18 cellular contexts compared by ENCODE assay signal in the genomic region with DNA sequence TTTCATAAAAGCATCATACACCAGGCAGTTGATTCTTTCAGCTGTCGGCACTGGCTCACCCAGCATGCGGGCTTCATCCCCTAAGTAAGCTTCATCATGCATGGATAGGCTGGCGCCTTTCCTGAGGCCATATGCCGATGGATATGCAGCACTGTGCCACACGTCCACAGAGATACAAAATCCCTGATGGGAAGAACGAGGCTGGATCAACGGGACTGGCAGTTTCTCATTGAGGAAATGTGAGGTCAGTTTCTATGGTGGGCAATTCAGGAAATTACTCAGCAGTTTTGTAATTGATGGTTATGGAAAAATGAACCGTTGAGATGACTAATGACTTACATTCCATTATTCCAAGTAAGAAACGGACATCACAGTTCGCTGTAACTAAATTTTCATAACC.
DNase-seq lines count a peak whose midpoint lies in the region; ATAC-seq and TF ChIP-seq lines count a peak whose summit lies in the region.
"Had no signal": no experiment of that assay in that cellular context is flagged by ENCODE, and none has a peak within 500 bp of the region (broad histone marks: within the 10 kb centered on the region; RNA-seq: fewer than 3 reads in every experiment).

No MANE protein-coding gene starts in this region.

- no peak for ATAC-seq in esophagus mucosa
- ATAC-seq: GM23338, PC-3 had no signal

- H3K27ac ChIP-seq in SK-N-SH (ENCODE audit: low read depth in 2 of 2, low read length in 1 of 2) = peak overlapping the region in 1 of 2 experiments; percentile 59; a peak in 2 of 4 replicates
- no peak overlapping the region for H3K27ac ChIP-seq in stomach
- H3K27ac ChIP-seq: BLaER1, colonic mucosa, thoracic aorta had no signal

- no peaks in the 10 kb centered on the region for H3K79me2 ChIP-seq in SK-N-SH (ENCODE audit: insufficient read depth)

- H3K36me3 ChIP-seq in SK-N-SH (replicated peaks in 1 of 2; ENCODE audit: control insufficient read depth in 1 of 2, insufficient read depth in 2 of 2, low read length in 1 of 2) (no peaks in the 10 kb centered on the region), stomach (no peaks in the 10 kb centered on the region)
- H3K36me3 ChIP-seq: BLaER1, colonic mucosa, thoracic aorta had no signal

- POLR2A ChIA-PET in SK-N-SH (lab: Yijun Ruan, JAX) = no interaction called here

- H3K4me1 ChIP-seq in SK-N-SH (ENCODE audit: control insufficient read depth in 1 of 2, insufficient read depth in 2 of 2, low read depth in 1 of 2, low read length in 1 of 2) (peaks cover 0 to 8% of the 10 kb centered on the region in 2 experiments; a peak in 1 of 4 replicates), stomach (no peaks in the 10 kb centered on the region)
- H3K4me1 ChIP-seq: BLaER1, colonic mucosa had no signal

- CTCF ChIA-PET in SK-N-SH (lab: Yijun Ruan, JAX) = no interaction called here

- 8% methylated on average over 10 of the region's 10 CpGs for WGBS in SK-N-SH (ENCODE audit: low lambda C conversion rate)
- WGBS in stomach, 5 donors = 71 to 79% (median 73%) methylated on average over 10 of the region's 10 CpGs

- H4K20me1 ChIP-seq in SK-N-SH (ENCODE audit: insufficient read depth) = no peaks in the 10 kb centered on the region
- H4K20me1 ChIP-seq: BLaER1 had no signal

- TF ChIP-seq EP300 in SK-N-SH (IDR thresholded peaks at IDR 0.05; ENCODE audit: borderline replicate concordance in 1 of 2, low read depth in 1 of 2, low read length in 1 of 2) = peak in 1 of 2 experiments; percentile 76; a peak in 1 of 4 replicates
- no peak for TF ChIP-seq EP300 in stomach (IDR thresholded peaks at IDR 0.05)

- peak overlapping the region; percentile 42; the same call in 1 of the 2 replicates for H3K9ac ChIP-seq in SK-N-SH
- H3K9ac ChIP-seq: BLaER1 had no signal

- DNase-seq in EH (ENCODE audit: low read depth) = peak; percentile 1
- DNase-seq in M059J (ENCODE audit: low read depth) = peak; percentile 77
- DNase-seq in SK-N-SH = no peak
- DNase-seq in fibroblast of peridontal ligament (ENCODE audit: extremely low read depth) = peak; percentile 49
- no peak for DNase-seq in dermis blood vessel endothelial cell
- DNase-seq in stomach = no peak
- DNase-seq: activated CD4-positive, alpha-beta T cell treated with anti-CD3 and anti-CD28 coated beads for 4 hours; activated naive CD4-positive, alpha-beta T cell; colonic mucosa; foreskin melanocyte; left colon; MM.1S; NCI-H748 treated with DMSO at 0.1 percent for 48 hours; PC-3 had no signal

- H2AFZ ChIP-seq in SK-N-SH (ENCODE audit: low read depth) = peak overlapping the region; percentile 73
- H2AFZ ChIP-seq: GM23338 had no signal

- TF ChIP-seq POLR2A in stomach (IDR thresholded peaks at IDR 0.05) = no peak

- peak overlapping the region; percentile 59; the same call in 1 of the 2 replicates for H3K4me2 ChIP-seq in SK-N-SH
- H3K4me2 ChIP-seq: BLaER1, GM23338 had no signal

- intact Hi-C loops in stomach (cut with DNase I; ENCODE audit: low total_unique reads) = no loop called here

- H3K4me3 ChIP-seq in SK-N-SH (ENCODE audit: low read depth in 2 of 2, low read length in 1 of 2) (no peak overlapping the region), stomach (no peak overlapping the region)
- H3K4me3 ChIP-seq: BLaER1, colonic mucosa, GM23338, thoracic aorta had no signal

- H3K27me3 ChIP-seq in SK-N-SH (ENCODE audit: insufficient read depth) (no peaks in the 10 kb centered on the region), stomach (peaks cover 0 to 6% (median 0%) of the 10 kb centered on the region in 3 donors)
- H3K27me3 ChIP-seq: BLaER1, colonic mucosa had no signal

- no peak for TF ChIP-seq RAD21 in SK-N-SH (IDR thresholded peaks at IDR 0.05; ENCODE audit: low read length)

- no peaks in the 10 kb centered on the region for H3K9me3 ChIP-seq in SK-N-SH
- no peaks in the 10 kb centered on the region for H3K9me3 ChIP-seq in stomach
- H3K9me3 ChIP-seq: BLaER1, colonic mucosa, thoracic aorta had no signal

- TF ChIP-seq CTCF in SK-N-SH (IDR thresholded peaks at IDR 0.05) (no peak), stomach (IDR thresholded peaks at IDR 0.05) (no peak)

- no peaks in the 10 kb centered on the region for H3F3A ChIP-seq in SK-N-SH (replicated peaks; ENCODE audit: insufficient read depth)

- H3K9me2 ChIP-seq in SK-N-SH = no peaks in the 10 kb centered on the region

TF ChIP-seq in SK-N-SH, 30 proteins besides CTCF, POLR2A, EP300 and RAD21:
- TF ChIP-seq YY1 (IDR thresholded peaks at IDR 0.05; ENCODE audit: low read depth) (no peak), JUND (IDR thresholded peaks at IDR 0.05) (peak; percentile 40), MAX (IDR thresholded peaks at IDR 0.05; ENCODE audit: low read depth) (peak; percentile 71), RCOR1 (IDR thresholded peaks at IDR 0.05; ENCODE audit: low read length) (no peak), FOXM1 (IDR thresholded peaks at IDR 0.05; ENCODE audit: low read depth) (0 out of 2 replicates have a peak, but pooled peaks have one; percentile 60), CHD2 (IDR thresholded peaks at IDR 0.05; ENCODE audit: low read length, partially characterized antibody) (no peak), FOSL2 (IDR thresholded peaks at IDR 0.05; ENCODE audit: borderline replicate concordance, low read depth) (peak; percentile 55; the same call in 1 of the 2 replicates)
- TF ChIP-seq, protein P1, sequence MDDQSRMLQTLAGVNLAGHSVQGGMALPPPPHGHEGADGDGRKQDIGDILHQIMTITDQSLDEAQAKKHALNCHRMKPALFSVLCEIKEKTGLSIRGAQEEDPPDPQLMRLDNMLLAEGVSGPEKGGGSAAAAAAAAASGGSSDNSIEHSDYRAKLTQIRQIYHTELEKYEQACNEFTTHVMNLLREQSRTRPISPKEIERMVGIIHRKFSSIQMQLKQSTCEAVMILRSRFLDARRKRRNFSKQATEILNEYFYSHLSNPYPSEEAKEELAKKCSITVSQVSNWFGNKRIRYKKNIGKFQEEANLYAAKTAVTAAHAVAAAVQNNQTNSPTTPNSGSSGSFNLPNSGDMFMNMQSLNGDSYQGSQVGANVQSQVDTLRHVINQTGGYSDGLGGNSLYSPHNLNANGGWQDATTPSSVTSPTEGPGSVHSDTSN (IDR thresholded peaks at IDR 0.05) = peak; percentile 62

Comparison
In these comparisons a context has a peak if more than half of its experiments do, and no peak if none do; other contexts are left out.
1. DNase-seq: peak in EH (single experiment), M059J (single experiment) and fibroblast of peridontal ligament (single experiment); none in SK-N-SH (single experiment), dermis blood vessel endothelial cell (single experiment) and stomach (single experiment).